In the genomic region with DNA sequence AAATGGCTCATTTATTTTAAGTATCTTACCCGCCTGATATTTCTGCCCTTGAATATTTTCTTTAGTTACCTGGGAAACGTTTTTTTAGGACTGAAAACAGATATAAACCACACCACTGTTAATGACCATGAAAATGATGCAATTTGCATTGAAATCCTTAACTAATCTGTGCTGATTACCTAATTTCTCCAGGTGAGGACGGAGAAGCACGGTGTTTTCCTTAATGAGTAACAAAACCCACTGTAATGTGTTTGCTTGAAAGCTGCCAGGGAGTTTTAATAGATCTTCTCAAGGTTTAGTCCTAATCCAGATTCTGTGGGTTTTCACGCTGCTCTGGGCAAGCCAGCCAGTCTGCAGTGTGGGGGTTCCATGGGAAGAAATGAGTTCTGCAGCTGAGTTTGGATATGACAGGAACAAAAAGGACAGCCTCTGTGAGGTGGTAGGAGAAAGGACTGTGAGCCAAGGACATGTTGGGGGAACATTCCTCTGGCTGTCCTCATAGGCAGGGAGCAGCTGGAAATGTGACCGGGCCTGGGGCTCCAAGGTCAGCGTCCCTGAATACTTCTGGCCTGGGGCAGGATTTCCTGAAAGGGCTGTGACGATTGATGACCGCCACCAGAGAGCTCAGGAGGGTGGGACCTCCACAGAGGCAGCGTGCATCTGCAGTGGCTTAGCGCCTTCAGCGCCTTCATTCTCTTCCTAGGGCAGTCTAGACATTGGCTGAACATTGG, we compare ENCODE assay signal across 19 cellular contexts. TPM values are rescaled to one million over a fixed set of nuclear protein-coding genes. Genes with fewer than 3 reads are reported as not detected.
DNase-seq lines count a peak whose midpoint lies in the region; ATAC-seq and TF ChIP-seq lines count a peak whose summit lies in the region.
"Had no signal": no experiment of that assay in that cellular context is flagged by ENCODE, and none has a peak within 500 bp of the region (broad histone marks: within the 10 kb centered on the region; RNA-seq: fewer than 3 reads in every experiment).

No MANE protein-coding gene starts in this region.

- intact Hi-C loops in PC-3 (cut with micrococcal nuclease) (no loop called here), gastrocnemius medialis (cut with DNase I; ENCODE audit: low total_unique reads) (no loop called here)
- intact Hi-C loops in activated CD8-positive, alpha-beta T cell treated with anti-CD3 and anti-CD28 coated beads for 36 hours (cut with micrococcal nuclease): no loop called here

- H3K4me3 Mint-ChIP-seq in activated CD8-positive, alpha-beta T cell treated with anti-CD3 and anti-CD28 coated beads for 36 hours: no peak overlapping the region
- H3K4me3 Mint-ChIP-seq: B cell; central memory CD8-positive, alpha-beta T cell had no signal

- CTCF ChIA-PET in PC-3 (lab: Charles Lee): no interaction called here
- CTCF ChIA-PET in activated CD8-positive, alpha-beta T cell treated with anti-CD3 and anti-CD28 coated beads for 36 hours (lab: Charles Lee): no interaction called here

- H3K4me3 ChIP-seq in PC-3 (ENCODE audit: low read length): no peak overlapping the region
- no peak overlapping the region for H3K4me3 ChIP-seq in kidney epithelial cell (ENCODE audit: low read depth, low read length)
- no peak overlapping the region for H3K4me3 ChIP-seq in gastrocnemius medialis
- H3K4me3 ChIP-seq: skin epidermis had no signal

- H3F3A ChIP-seq in PC-3 (ENCODE audit: low read length, unreplicated experiment): peaks cover 3% of the 10 kb centered on the region

- H3K4me1 ChIP-seq in PC-3 (ENCODE audit: insufficient read depth, low read length): peaks cover 50% of the 10 kb centered on the region
- peaks cover 26 to 34% of the 10 kb centered on the region in 2 donors for H3K4me1 ChIP-seq in gastrocnemius medialis

- no peaks in the 10 kb centered on the region for H3K9me3 ChIP-seq in PC-3 (ENCODE audit: low read length)
- no peaks in the 10 kb centered on the region for H3K9me3 ChIP-seq in gastrocnemius medialis

- H3K79me2 ChIP-seq in PC-3 (ENCODE audit: low read length): peaks cover 87% of the 10 kb centered on the region

- no peak overlapping the region for H3K4me2 ChIP-seq in PC-3 (ENCODE audit: low read length)

- H3K27ac ChIP-seq in PC-3 (ENCODE audit: low read length) (0 out of 2 replicates have a peak overlapping the region, but pooled peaks have one; percentile 4), epithelial cell of prostate (peak overlapping the region; percentile 71), gastrocnemius medialis (peak overlapping the region; percentile 36 to 65 (median 50))
- H3K27ac ChIP-seq: skin epidermis had no signal

- DNase-seq in PC-3: no peak
- no peak for DNase-seq in epithelial cell of prostate (ENCODE audit: low read depth, low spot score)
- DNase-seq in kidney epithelial cell (ENCODE audit: low read depth): peak; percentile 56
- DNase-seq in gastrocnemius medialis: no peak
- no peak for DNase-seq in activated CD8-positive, alpha-beta T cell treated with anti-CD3 and anti-CD28 coated beads for 36 hours
- no peak for DNase-seq in SW480 (ENCODE audit: low spot score)
- DNase-seq: effector memory CD4-positive, alpha-beta T cell; hippocampal formation; left colon; NCI-H1105 treated with DMSO at 0.1 percent for 48 hours; NCI-H2171; stimulated activated CD4-positive, alpha-beta T cell treated with anti-CD3 and anti-CD28 coated beads, Interleukin-4, amount 100 ng/mL, for 1 hour; T1000 had no signal

- no peak for TF ChIP-seq POLR2A in gastrocnemius medialis (IDR thresholded peaks at IDR 0.05)

- H3K27me3 Mint-ChIP-seq in activated CD8-positive, alpha-beta T cell treated with anti-CD3 and anti-CD28 coated beads for 36 hours: peaks cover 16% of the 10 kb centered on the region

- in situ Hi-C loops in gastrocnemius medialis (cut with MboI; ENCODE audit: low sequenced_read_pairs in 4 of 4): no loop called here

- no peaks in the 10 kb centered on the region for H3K4me1 Mint-ChIP-seq in activated CD8-positive, alpha-beta T cell treated with anti-CD3 and anti-CD28 coated beads for 36 hours (ENCODE audit: low read depth)
- H3K4me1 Mint-ChIP-seq: B cell; central memory CD8-positive, alpha-beta T cell had no signal

- no peaks in the 10 kb centered on the region for H3K36me3 Mint-ChIP-seq in activated CD8-positive, alpha-beta T cell treated with anti-CD3 and anti-CD28 coated beads for 36 hours (ENCODE audit: low read depth)

- H3K27me3 ChIP-seq in PC-3 (ENCODE audit: low read length) (no peaks in the 10 kb centered on the region), kidney epithelial cell (ENCODE audit: control insufficient read depth, insufficient read depth, low read length) (no peaks in the 10 kb centered on the region), gastrocnemius medialis (no peaks in the 10 kb centered on the region)

- H2AFZ ChIP-seq in PC-3 (ENCODE audit: low read length): no peak overlapping the region

- no TSS peak for BruUV-seq in PC-3 (replicated peaks; lab: Mats Ljungman, UMichigan)

- no peak for ATAC-seq in PC-3
- ATAC-seq in gastrocnemius medialis: peak in 1 of 2 donors; percentile 68
- ATAC-seq in activated CD8-positive, alpha-beta T cell treated with anti-CD3 and anti-CD28 coated beads for 36 hours: no peak
- no peak for ATAC-seq in GM21619 (IDR thresholded peaks at IDR 0.05; ENCODE audit: unreplicated experiment)
- ATAC-seq: activated CD4-positive, CD25-positive, alpha-beta regulatory T cell treated with anti-CD3 and anti-CD28 coated beads, Interleukin-2, amount 50 U/mL, for 24 hours; left colon; SK-N-SH treated with all-trans-retinoic acid at 6 μM for 48 hours had no signal

- H3K9me3 Mint-ChIP-seq in activated CD8-positive, alpha-beta T cell treated with anti-CD3 and anti-CD28 coated beads for 36 hours: no peaks in the 10 kb centered on the region
- H3K9me3 Mint-ChIP-seq: central memory CD8-positive, alpha-beta T cell had no signal

- H3K27ac Mint-ChIP-seq in activated CD8-positive, alpha-beta T cell treated with anti-CD3 and anti-CD28 coated beads for 36 hours: no peak overlapping the region
- H3K27ac Mint-ChIP-seq: B cell had no signal

- POLR2A ChIA-PET in PC-3 (lab: Charles Lee; ENCODE audit: unreplicated experiment): no interaction called here
- POLR2A ChIA-PET in activated CD8-positive, alpha-beta T cell treated with anti-CD3 and anti-CD28 coated beads for 36 hours (lab: Charles Lee): no interaction called here

- no peak overlapping the region for H3K9ac ChIP-seq in PC-3 (ENCODE audit: low read length)

- H3K9me2 ChIP-seq in PC-3 (replicated peaks; ENCODE audit: low read length): no peaks in the 10 kb centered on the region

- TF ChIP-seq CTCF in PC-3 (conservative IDR thresholded peaks at IDR 0.05; ENCODE audit: low read depth, low read length) (no peak), kidney epithelial cell (IDR thresholded peaks at IDR 0.05; ENCODE audit: insufficient read depth, low read length, poor library complexity, severe bottlenecking) (no peak), gastrocnemius medialis (IDR thresholded peaks at IDR 0.05 in 4 of 5, conservative IDR thresholded peaks at IDR 0.05 in 1 of 5) (no peak)
- no peak for TF ChIP-seq CTCF in activated CD8-positive, alpha-beta T cell treated with anti-CD3 and anti-CD28 coated beads for 36 hours (IDR thresholded peaks at IDR 0.05)

- H3K36me3 ChIP-seq in PC-3 (ENCODE audit: low read depth, low read length): 0 out of 2 replicates have a peak, but pooled peaks cover 10% of the 10 kb centered on the region
- H3K36me3 ChIP-seq in kidney epithelial cell (ENCODE audit: control insufficient read depth, insufficient read depth, low read length): no peaks in the 10 kb centered on the region
- no peaks in the 10 kb centered on the region for H3K36me3 ChIP-seq in gastrocnemius medialis

- H4K20me1 ChIP-seq in PC-3 (ENCODE audit: low read length): no peaks in the 10 kb centered on the region

RNA-seq across cellular contexts. Expression of gene THSD4, which starts 18.6 kb away (rescaled TPM):
- total RNA-seq in PC-3 (2014; rRNA removed) (29.0 and 39.3 TPM in 2 replicates), kidney epithelial cell (17.7 and 19.6 TPM in 2 replicates), gastrocnemius medialis (1 to 10 TPM in 1 of 4 donors, under 1 TPM in 3; 0.35 to 3.1 (median 0.60) TPM)
- not detected for total RNA-seq in activated CD8-positive, alpha-beta T cell treated with anti-CD3 and anti-CD28 coated beads for 36 hours
- total RNA-seq: B cell had no signal

Comparison
In these comparisons a context has a peak if more than half of its experiments do, and no peak if none do; other contexts are left out.
1. H3K27ac ChIP-seq: peak in every context shown above with its lines; median percentile 71 in epithelial cell of prostate; 50 in gastrocnemius medialis; 4 in PC-3.